In genomic region chr20:36604952-36605308, GRCh38 we compare ENCODE assay signal across 8 cellular contexts. TPM values are rescaled to one million over a fixed set of nuclear protein-coding genes. Genes with fewer than 3 reads are reported as not detected.
DNase-seq lines count a peak whose midpoint lies in the region; ATAC-seq and TF ChIP-seq lines count a peak whose summit lies in the region.

No MANE protein-coding gene starts in this region.

- H3K27me3 ChIP-seq in CD4-positive, alpha-beta T cell (ENCODE audit: control insufficient read depth, insufficient read depth, low read length) = no peaks in the 10 kb centered on the region
- no peaks in the 10 kb centered on the region for H3K27me3 ChIP-seq in suprapubic skin

- H3K4me1 ChIP-seq in mucosa of descending colon (ENCODE audit: low read depth) (peaks cover 23% of the 10 kb centered on the region), suprapubic skin (peaks cover 24% of the 10 kb centered on the region)

- CTCF ChIA-PET in CD4-positive, alpha-beta T cell (lab: Charles Lee) = interaction anchor here (1.0 to 4.0 kb wide), 15 partner anchors 11 to 169 kb away, joined by 3 to 68 read pairs (median 6); partner anchors contain the start of genes DSN1, NDRG3, SLA2 and TGIF2
- CTCF ChIA-PET in T-cell (lab: Charles Lee) = interaction anchor here (0.6 to 3.3 kb wide), 14 partner anchors 10 to 571 kb away, joined by 3 to 38 read pairs (median 6); partner anchors contain the start of genes NDRG3 (in 1 of the 2), SLA2 (in 1 of the 2) and TGIF2 (in 1 of the 2)

- H3K36me3 Mint-ChIP-seq in CD4-positive, alpha-beta T cell (ENCODE audit: low read depth) = peaks cover 45% of the 10 kb centered on the region
- H3K36me3 Mint-ChIP-seq in T-cell = peaks cover 8% of the 10 kb centered on the region

- no peak overlapping the region for H3K4me3 ChIP-seq in mucosa of descending colon
- peak overlapping the region; percentile 90 for H3K4me3 ChIP-seq in suprapubic skin

- TF ChIP-seq EP300 in suprapubic skin (IDR thresholded peaks at IDR 0.05) = no peak

- H3K27ac ChIP-seq in CD4-positive, alpha-beta T cell (ENCODE audit: low read depth, low read length) = peak overlapping the region; percentile 93
- H3K27ac ChIP-seq in cingulate gyrus (ENCODE audit: low read depth, low read length) (peak overlapping the region; percentile 86), suprapubic skin (peak overlapping the region; percentile 91)

- POLR2A ChIA-PET in CD4-positive, alpha-beta T cell (lab: Charles Lee) = interaction anchor here (0.6 to 4.4 kb wide), 20 partner anchors 9 to 651 kb away, joined by 3 to 121 read pairs (median 9); partner anchors contain the start of genes DSN1, SCAND1, SLA2 and TGIF2
- POLR2A ChIA-PET in T-cell (lab: Charles Lee) = interaction anchor here (0.6 to 1.4 kb wide), 6 partner anchors 9 to 320 kb away, joined by 3 to 20 read pairs (median 4); partner anchors contain the start of genes SLA2 (in 1 of the 2) and TGIF2 (in 1 of the 2)

- ATAC-seq in CD4-positive, alpha-beta T cell (ENCODE audit: poor library complexity) = peak; percentile 35
- peak; percentile 31 for ATAC-seq in GM19351 (IDR thresholded peaks at IDR 0.05; ENCODE audit: unreplicated experiment)
- peak; percentile 31 for ATAC-seq in HG03439 (IDR thresholded peaks at IDR 0.05; ENCODE audit: unreplicated experiment)
- ATAC-seq in T-cell (replicated peaks in 1 of 4) = peak; percentile 15 to 38 (median 24)
- ATAC-seq in mucosa of descending colon = peak; percentile 6

- DNase-seq in CD4-positive, alpha-beta T cell = peak in 9 of 10 experiments; percentile 22 to 57 (median 33)
- DNase-seq in T-cell (peak in 28 of 34 experiments; percentile 22 to 62 (median 44)), mucosa of descending colon (peak; percentile 43 to 81 (median 64)), suprapubic skin (ENCODE audit: low spot score in 2 of 2) (peak; percentile 72 to 83), globus pallidus (ENCODE audit: low spot score) (no peak)

- peak overlapping the region; percentile 98 for H3K4me3 Mint-ChIP-seq in CD4-positive, alpha-beta T cell
- H3K4me3 Mint-ChIP-seq in T-cell = peak overlapping the region; percentile 97

- H3K9me3 Mint-ChIP-seq in CD4-positive, alpha-beta T cell = no peaks in the 10 kb centered on the region
- no peaks in the 10 kb centered on the region for H3K9me3 Mint-ChIP-seq in T-cell

- intact Hi-C loops in CD4-positive, alpha-beta T cell (cut with DNase I, micrococcal nuclease) = loop anchor here (1.0 to 5.0 kb wide), 7 partner anchors 10 to 167 kb away; partner anchors contain the start of genes DSN1 (in 2 of the 2) and TGIF2 (in 2 of the 2)
- intact Hi-C loops in mucosa of descending colon (cut with DNase I, micrococcal nuclease) = loop anchor here in 1 of 2 donors (5.0 kb wide), 1 partner anchor 48 kb away; no protein-coding TSS in a partner anchor

- H3K4me1 Mint-ChIP-seq in CD4-positive, alpha-beta T cell (ENCODE audit: low read depth) = peaks cover 38% of the 10 kb centered on the region
- H3K4me1 Mint-ChIP-seq in T-cell = peaks cover 31 to 42% (median 36%) of the 10 kb centered on the region in 3 donors

- 60% methylated on average over 14 of the region's 14 CpGs for WGBS in suprapubic skin

- no peak for TF ChIP-seq POLR2A in suprapubic skin (IDR thresholded peaks at IDR 0.05)

- peak overlapping the region; percentile 97 for H3K27ac Mint-ChIP-seq in CD4-positive, alpha-beta T cell
- H3K27ac Mint-ChIP-seq in T-cell = peak overlapping the region; percentile 96

- no peak for TF ChIP-seq CTCF in CD4-positive, alpha-beta T cell (IDR thresholded peaks at IDR 0.05)
- no peak for TF ChIP-seq CTCF in mucosa of descending colon (IDR thresholded peaks at IDR 0.05)
- TF ChIP-seq CTCF in suprapubic skin (IDR thresholded peaks at IDR 0.05) = no peak

- H3K9me3 ChIP-seq in CD4-positive, alpha-beta T cell (ENCODE audit: control insufficient read depth, low read length) = no peaks in the 10 kb centered on the region
- H3K9me3 ChIP-seq in mucosa of descending colon (no peaks in the 10 kb centered on the region), suprapubic skin (no peaks in the 10 kb centered on the region)

- peaks cover 2% of the 10 kb centered on the region for H3K36me3 ChIP-seq in mucosa of descending colon (ENCODE audit: low read depth)
- peaks cover 19% of the 10 kb centered on the region for H3K36me3 ChIP-seq in suprapubic skin

- no peaks in the 10 kb centered on the region for H3K27me3 Mint-ChIP-seq in CD4-positive, alpha-beta T cell
- H3K27me3 Mint-ChIP-seq in T-cell = peaks cover 0 to 1% of the 10 kb centered on the region in 2 donors

RNA-seq across cellular contexts. Expression of gene RAB5IF, which starts 0.6 kb away (rescaled TPM):
- total RNA-seq in CD4-positive, alpha-beta T cell = 10 to 100 TPM; 62.6 to 74.8 TPM
- total RNA-seq in T-cell (10 to 100 TPM; 53.6 to 72.2 (median 59.9) TPM), mucosa of descending colon (100 to 1,000 TPM in 2 of 3 donors, 10 to 100 TPM in 1; 96.2 to 150 (median 128) TPM), suprapubic skin (100 to 1,000 TPM in 2 of 4 donors, 10 to 100 TPM in 2; 42.2 to 127 (median 89.4) TPM)

RNA-seq across cellular contexts. Expression of gene TGIF2, which starts 31.5 kb away (rescaled TPM):
- 10 to 100 TPM; 29.2 to 34.5 TPM for total RNA-seq in CD4-positive, alpha-beta T cell
- total RNA-seq in T-cell (10 to 100 TPM; 31.2 to 39.7 (median 35.6) TPM), mucosa of descending colon (10 to 100 TPM in 1 of 3 donors, 1 to 10 TPM in 2; 4.2 to 13.3 (median 6.5) TPM), suprapubic skin (10 to 100 TPM in 1 of 4 donors, 1 to 10 TPM in 3; 8.1 to 11.3 (median 9.1) TPM)

RNA-seq across cellular contexts. Expression of gene SLA2, which starts 41.1 kb away (rescaled TPM):
- total RNA-seq in CD4-positive, alpha-beta T cell = 10 to 100 TPM; 19.9 to 21.3 TPM
- total RNA-seq in T-cell (10 to 100 TPM; 26.2 to 46.0 (median 28.8) TPM), mucosa of descending colon (1 to 10 TPM; 1.5 to 1.6 (median 1.6) TPM), suprapubic skin (under 1 TPM in 2 of 4 donors, not detected in 2; 0.30 to 0.97 TPM)

Comparison
In these comparisons a context has a peak if more than half of its experiments do, and no peak if none do; other contexts are left out.
1. RNA of gene SLA2, which starts 41.1 kb away (total RNA-seq): 26.2 to 46.0 TPM in T-cell and 19.9 to 21.3 TPM in CD4-positive, alpha-beta T cell; 1.5 to 1.6 TPM in mucosa of descending colon and 0.30 to 0.97 TPM in suprapubic skin; every median in the first group is over 4 times any median in the second.
2. Peak in every context shown above with its lines, with median percentiles within 50 percentile points of each other: ATAC-seq and H3K27ac ChIP-seq.